ENCODE assay signal across 8 cellular contexts in the genomic region with DNA sequence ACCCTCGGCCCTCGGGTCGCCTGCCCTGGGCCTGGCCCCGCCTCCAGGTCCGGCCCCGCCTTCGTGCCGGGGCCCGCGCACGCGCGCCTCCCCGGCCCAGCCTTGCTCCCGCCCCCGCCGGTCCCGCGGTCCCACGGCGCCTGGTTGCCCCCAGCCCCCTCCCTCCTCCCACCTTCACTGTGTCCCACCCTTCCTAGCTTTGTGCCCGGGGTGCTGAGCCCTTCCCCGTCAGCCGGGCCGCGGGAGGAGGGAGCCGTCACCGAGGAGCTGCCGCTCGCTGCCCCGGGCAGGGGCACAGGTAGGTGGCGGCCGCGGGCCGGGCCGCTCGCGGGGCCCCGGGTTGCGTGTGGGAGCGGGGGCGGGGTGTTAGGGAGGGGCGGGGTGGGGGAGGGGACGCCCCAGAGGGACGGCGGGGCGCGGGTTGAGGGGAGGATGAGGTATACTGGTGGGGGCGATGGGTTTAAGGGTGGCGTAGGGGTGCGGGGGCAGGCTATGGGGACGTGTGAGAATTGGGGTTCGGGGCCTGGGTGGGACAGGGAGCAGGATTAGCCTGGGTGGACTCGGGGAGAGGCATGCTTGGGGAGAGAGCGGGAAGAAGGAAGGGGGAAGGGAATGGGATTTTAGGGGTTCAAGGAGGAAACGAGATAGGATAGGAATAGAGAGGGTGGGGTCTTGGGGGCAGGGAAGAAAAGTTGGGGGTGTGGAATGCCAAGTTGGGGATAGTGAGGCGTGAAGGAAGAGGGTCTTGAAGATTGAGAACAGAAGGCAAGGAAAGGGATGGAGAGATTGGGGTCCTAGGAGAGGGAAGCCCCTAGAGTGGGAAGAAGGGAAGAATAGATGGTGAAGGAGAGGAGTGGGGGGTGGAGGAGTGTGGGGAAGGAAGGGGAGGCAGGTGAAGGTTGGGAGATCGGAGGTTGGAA. TPM values are rescaled to one million over a fixed set of nuclear protein-coding genes. Genes with fewer than 3 reads are reported as not detected.
DNase-seq lines count a peak whose midpoint lies in the region; ATAC-seq and TF ChIP-seq lines count a peak whose summit lies in the region.

A gene with protein sequence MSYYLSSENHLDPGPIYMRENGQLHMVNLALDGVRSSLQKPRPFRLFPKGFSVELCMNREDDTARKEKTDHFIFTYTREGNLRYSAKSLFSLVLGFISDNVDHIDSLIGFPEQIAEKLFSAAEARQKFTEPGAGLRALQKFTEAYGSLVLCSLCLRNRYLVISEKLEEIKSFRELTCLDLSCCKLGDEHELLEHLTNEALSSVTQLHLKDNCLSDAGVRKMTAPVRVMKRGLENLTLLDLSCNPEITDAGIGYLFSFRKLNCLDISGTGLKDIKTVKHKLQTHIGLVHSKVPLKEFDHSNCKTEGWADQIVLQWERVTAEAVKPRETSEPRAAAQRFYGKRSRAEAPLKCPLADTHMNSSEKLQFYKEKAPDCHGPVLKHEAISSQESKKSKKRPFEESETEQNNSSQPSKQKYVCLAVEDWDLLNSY (plus strand): TSS at position 99 of the 920 bp plus-strand sequence. CDS start 5,650 bp downstream, outside the sequence.

- H3K27ac ChIP-seq in HUES64 (ENCODE audit: low read depth, low read length) (peak within 1 kb of the TSS; percentile 83; the same call in 1 of the 2 replicates), heart right ventricle (peak within 1 kb of the TSS; percentile 83 to 95 (median 89))

- no peaks in the 10 kb centered on the region for H3K9me3 ChIP-seq in HUES64 (ENCODE audit: insufficient read depth, low read depth, low read length)
- H3K9me3 ChIP-seq in heart right ventricle = no peaks in the 10 kb centered on the region

- ATAC-seq in GM21529 (IDR thresholded peaks at IDR 0.05; ENCODE audit: unreplicated experiment) (peak; percentile 66), heart right ventricle (peak; percentile 84 to 94 (median 90))
- ATAC-seq in activated T-cell treated with anti-CD3 and anti-CD28 coated beads, Interleukin-2, amount 50 U/mL, for 72 hours (replicated peaks in 1 of 2) = peak; percentile 70 to 74

- TF ChIP-seq CTCF in heart right ventricle (IDR thresholded peaks at IDR 0.05) = peak in 5 of 9 donors; percentile 10 to 52 (median 41)

- no peaks in the 10 kb centered on the region for H3K9me3 Mint-ChIP-seq in activated T-cell treated with anti-CD3 and anti-CD28 coated beads, Interleukin-2, amount 50 U/mL, for 72 hours

- no peaks in the 10 kb centered on the region for H3K27me3 Mint-ChIP-seq in activated T-cell treated with anti-CD3 and anti-CD28 coated beads, Interleukin-2, amount 50 U/mL, for 72 hours (ENCODE audit: low read depth)

- peaks cover 57% of the 10 kb centered on the region for H3K4me1 Mint-ChIP-seq in activated T-cell treated with anti-CD3 and anti-CD28 coated beads, Interleukin-2, amount 50 U/mL, for 72 hours (ENCODE audit: low read depth)

- H3K27me3 ChIP-seq in HUES64 (ENCODE audit: insufficient read depth, low read length) (no peaks in the 10 kb centered on the region), heart right ventricle (no peaks in the 10 kb centered on the region)

- DNase-seq in activated CD4-positive, alpha-beta T cell treated with anti-CD3 and anti-CD28 coated beads for 48 hours = peak; percentile 73
- no peak for DNase-seq in activated CD4-positive, alpha-beta T cell treated with anti-CD3 and anti-CD28 coated beads for 1 hour
- DNase-seq in activated T-cell treated with anti-CD3 and anti-CD28 coated beads, Interleukin-2, amount 50 U/mL, for 72 hours = peak; percentile 80 to 92
- DNase-seq in heart right ventricle = no peak
- DNase-seq in renal cortical epithelial cell (ENCODE audit: low read depth) = no peak
- no peak for DNase-seq in NCI-H226

- H3K27ac Mint-ChIP-seq in activated T-cell treated with anti-CD3 and anti-CD28 coated beads, Interleukin-2, amount 50 U/mL, for 72 hours = peak within 1 kb of the TSS; percentile 92

- H3K4me3 ChIP-seq in HUES64 (ENCODE audit: low read length) (peak within 1 kb of the TSS; percentile 90), heart right ventricle (peak within 1 kb of the TSS; percentile 59 to 97 (median 87))

- H3K36me3 Mint-ChIP-seq in activated T-cell treated with anti-CD3 and anti-CD28 coated beads, Interleukin-2, amount 50 U/mL, for 72 hours (ENCODE audit: insufficient read depth in 2 of 2) = peaks cover 3 to 11% of the 10 kb centered on the region in 2 donors

- H3K36me3 ChIP-seq in HUES64 (ENCODE audit: insufficient read depth, low read length) = peaks cover 5% of the 10 kb centered on the region; the same call in 1 of the 2 replicates
- H3K36me3 ChIP-seq in heart right ventricle = peaks cover 0 to 14% (median 0%) of the 10 kb centered on the region in 9 donors

- peaks cover 34% of the 10 kb centered on the region for H3K4me1 ChIP-seq in HUES64 (ENCODE audit: insufficient read depth, low read length)
- peaks cover 0 to 52% (median 39%) of the 10 kb centered on the region in 9 donors for H3K4me1 ChIP-seq in heart right ventricle

- intact Hi-C loops in heart right ventricle (cut with DNase I) = loop anchor here in 6 of 10 donors (5.0 to 10.0 kb wide), 7 partner anchors 54 to 109 kb away; partner anchors contain the start of genes YIPF1 (in 4 of the 6), TCEANC2 (in 2 of the 6), TMEM59 (in 2 of the 6) and DIO1 (in 1 of the 6)

- under 1% methylated on average over 58 of the region's 58 CpGs for WGBS in HUES64
- WGBS in heart right ventricle, 2 donors = 2% methylated on average over 45 to 58 of the region's 58 CpGs

- H3K4me3 Mint-ChIP-seq in activated T-cell treated with anti-CD3 and anti-CD28 coated beads, Interleukin-2, amount 50 U/mL, for 72 hours = peak within 1 kb of the TSS; percentile 95 to 99

- H3K9ac ChIP-seq in HUES64 (ENCODE audit: low read depth, low read length) = peak within 1 kb of the TSS; percentile 83

RNA-seq across cellular contexts. Expression of the gene that starts here (rescaled TPM):
- polyA plus RNA-seq in HUES64 (2013, experiment 1 of 2) = 48.8 TPM
- 50.7 TPM for polyA plus RNA-seq in HUES64 (2013, experiment 2 of 2)
- 10 to 100 TPM; 39.0 to 40.3 TPM for total RNA-seq in activated T-cell treated with anti-CD3 and anti-CD28 coated beads, Interleukin-2, amount 50 U/mL, for 72 hours
- total RNA-seq in heart right ventricle (10 to 100 TPM; 10.4 to 16.5 (median 14.8) TPM), renal cortical epithelial cell (38.6 and 40.8 TPM in 2 replicates)
- 10 to 100 TPM in 1 of 2 donors, 1 to 10 TPM in 1; 2.9 to 13.2 TPM for polyA plus RNA-seq in heart right ventricle

Comparison
In these comparisons a context has a peak if more than half of its experiments do, and no peak if none do; other contexts are left out.
1. DNase-seq: peak in activated CD4-positive, alpha-beta T cell treated with anti-CD3 and anti-CD28 coated beads for 48 hours (single experiment) and activated T-cell treated with anti-CD3 and anti-CD28 coated beads, Interleukin-2, amount 50 U/mL, for 72 hours (2 of 2); none in activated CD4-positive, alpha-beta T cell treated with anti-CD3 and anti-CD28 coated beads for 1 hour (single experiment), heart right ventricle (0 of 2), renal cortical epithelial cell (single experiment) and NCI-H226 (single experiment).
2. Peak in every context shown above with its lines, with median percentiles within 50 percentile points of each other: ATAC-seq.